In the genomic region with DNA sequence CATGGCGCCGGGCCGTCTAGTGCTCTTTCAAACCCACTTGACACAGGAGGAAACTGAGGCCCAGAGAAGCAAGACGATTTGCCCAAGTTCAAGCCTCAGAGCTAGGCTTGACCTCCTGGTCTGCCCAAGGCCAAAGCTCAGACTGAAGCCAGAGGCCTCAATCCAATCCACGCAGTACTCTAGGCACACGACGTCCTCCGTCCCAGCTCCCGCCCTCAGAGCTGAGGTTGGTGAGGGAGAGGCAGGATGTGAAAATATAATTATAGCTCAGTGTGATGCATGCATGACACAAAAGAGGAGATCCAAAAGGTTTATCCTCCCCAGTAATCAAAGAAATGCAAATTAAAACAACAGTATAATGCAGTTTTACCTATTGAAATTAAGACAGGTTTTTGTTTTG, we compare ENCODE assay signal across 14 cellular contexts. TPM values are rescaled to one million over a fixed set of nuclear protein-coding genes. Genes with fewer than 3 reads are reported as not detected.
DNase-seq lines count a peak whose midpoint lies in the region; ATAC-seq and TF ChIP-seq lines count a peak whose summit lies in the region.
"Had no signal": no experiment of that assay in that cellular context is flagged by ENCODE, and none has a peak within 500 bp of the region (broad histone marks: within the 10 kb centered on the region; RNA-seq: fewer than 3 reads in every experiment).

No MANE protein-coding gene starts in this region.

- BruUV-seq in OCI-LY7 (replicated peaks; lab: Mats Ljungman, UMichigan) = no TSS peak

- H3K4me2 ChIP-seq in OCI-LY7 (ENCODE audit: low read length) = peak overlapping the region; percentile 28; the same call in 1 of the 2 replicates

- peak overlapping the region in 3 of 5 experiments; percentile 41 to 95 (median 48) for H3K27ac Mint-ChIP-seq in brain
- no peak overlapping the region for H3K27ac Mint-ChIP-seq in stimulated activated memory B cell treated with anti-CD40 and anti-IgM and Interleukin-4, amounts not matched to agents 10 μg/mL and 1 μg/mL and 100 μg/mL, for 72 hours

- no peak for ATAC-seq in Right ventricle myocardium inferior
- no peak for ATAC-seq in left ventricle myocardium superior
- no peak for ATAC-seq in stimulated activated memory B cell treated with anti-CD40 and anti-IgM and Interleukin-4, amounts not matched to agents 10 μg/mL and 1 μg/mL and 100 μg/mL, for 72 hours
- no peak for ATAC-seq in GM19463 (IDR thresholded peaks at IDR 0.05; ENCODE audit: unreplicated experiment)

- H3K4me1 ChIP-seq in OCI-LY7 (ENCODE audit: insufficient read depth, low read length, poor library complexity, severe bottlenecking) (peaks cover 48% of the 10 kb centered on the region), spleen (peaks cover 0 to 32% (median 13%) of the 10 kb centered on the region in 6 donors)
- H3K4me1 ChIP-seq: Caco-2 had no signal

- peak overlapping the region; percentile 40 for H2AFZ ChIP-seq in OCI-LY7 (ENCODE audit: low read length)
- H2AFZ ChIP-seq: GM23248 had no signal

- H3K36me3 ChIP-seq in OCI-LY7 (ENCODE audit: insufficient read depth, low read length) (no peaks in the 10 kb centered on the region), spleen (no peaks in the 10 kb centered on the region)

- TF ChIP-seq POLR2A in spleen (IDR thresholded peaks at IDR 0.05) = no peak

- H3K79me2 ChIP-seq in OCI-LY7 (ENCODE audit: insufficient read depth, low read depth, low read length) = no peaks in the 10 kb centered on the region

- POLR2A ChIA-PET in OCI-LY7 (lab: Charles Lee) = interaction anchor here (0.9 kb wide), 1 partner anchor 10 kb away, joined by 3 read pairs; no protein-coding TSS in a partner anchor

- peaks cover 5% of the 10 kb centered on the region for H3K27me3 Mint-ChIP-seq in brain
- H3K27me3 Mint-ChIP-seq in stimulated activated memory B cell treated with anti-CD40 and anti-IgM and Interleukin-4, amounts not matched to agents 10 μg/mL and 1 μg/mL and 100 μg/mL, for 72 hours = peaks cover 49% of the 10 kb centered on the region

- no peak overlapping the region for H3K4me3 Mint-ChIP-seq in brain
- H3K4me3 Mint-ChIP-seq in stimulated activated memory B cell treated with anti-CD40 and anti-IgM and Interleukin-4, amounts not matched to agents 10 μg/mL and 1 μg/mL and 100 μg/mL, for 72 hours = no peak overlapping the region

- H3K4me3 ChIP-seq in OCI-LY7 (ENCODE audit: low read depth, low read length, poor library complexity, severe bottlenecking) = no peak overlapping the region
- H3K4me3 ChIP-seq in spleen = no peak overlapping the region
- H3K4me3 ChIP-seq: GM23248 had no signal

- peaks cover 0 to 47% (median 8%) of the 10 kb centered on the region in 7 donors for H3K27me3 ChIP-seq in spleen (replicated peaks in 1 of 7)

- WGBS in spleen, 5 donors = 86 to 89% (median 87%) methylated on average over 9 of the region's 9 CpGs

- CTCF ChIA-PET in OCI-LY7 (lab: Charles Lee; ENCODE audit: unreplicated experiment) = no interaction called here

- peak; percentile 26 for DNase-seq in Right ventricle myocardium inferior (ENCODE audit: missing footprints)
- DNase-seq in left ventricle myocardium superior = no peak
- no peak for DNase-seq in OCI-LY7 (ENCODE audit: low spot score)
- peak; percentile 27 for DNase-seq in spleen
- no peak for DNase-seq in RPMI8226
- DNase-seq: 8988T; C1 segment of cervical spinal cord; Caco-2; CD4-positive, CD25-positive, alpha-beta regulatory T cell; GM23248; HCEC 1CT had no signal

- no peaks in the 10 kb centered on the region for H4K20me1 ChIP-seq in OCI-LY7 (ENCODE audit: insufficient read depth, low read length)

- H3K9me3 Mint-ChIP-seq in brain = peaks cover 0 to 4% (median 3%) of the 10 kb centered on the region in 5 experiments
- H3K9me3 Mint-ChIP-seq in stimulated activated memory B cell treated with anti-CD40 and anti-IgM and Interleukin-4, amounts not matched to agents 10 μg/mL and 1 μg/mL and 100 μg/mL, for 72 hours = no peaks in the 10 kb centered on the region
- H3K9me3 Mint-ChIP-seq: CD4-positive, CD25-positive, alpha-beta regulatory T cell had no signal

- no peak for TF ChIP-seq CTCF in OCI-LY7 (conservative IDR thresholded peaks at IDR 0.05; ENCODE audit: low read length)
- no peak for TF ChIP-seq CTCF in brain (conservative IDR thresholded peaks at IDR 0.05)
- no peak for TF ChIP-seq CTCF in spleen (IDR thresholded peaks at IDR 0.05 in 8 of 11, conservative IDR thresholded peaks at IDR 0.05 in 3 of 11)

- intact Hi-C loops in Right ventricle myocardium inferior (cut with DNase I) = loop anchor here (10.0 kb wide), 1 partner anchor 215 kb away; no protein-coding TSS in a partner anchor
- intact Hi-C loops in left ventricle myocardium superior (cut with micrococcal nuclease) = loop anchor here (10.0 kb wide), 1 partner anchor 115 kb away; no protein-coding TSS in a partner anchor
- intact Hi-C loops in OCI-LY7 (cut with micrococcal nuclease; ENCODE audit: unreplicated experiment) = no loop called here
- intact Hi-C loops in spleen (cut with DNase I; ENCODE audit: low total_unique reads) = loop anchor here (10.0 kb wide), 1 partner anchor 55 kb away; no protein-coding TSS in a partner anchor

- H3K36me3 Mint-ChIP-seq in brain = no peaks in the 10 kb centered on the region
- H3K36me3 Mint-ChIP-seq in stimulated activated memory B cell treated with anti-CD40 and anti-IgM and Interleukin-4, amounts not matched to agents 10 μg/mL and 1 μg/mL and 100 μg/mL, for 72 hours = no peaks in the 10 kb centered on the region
- H3K36me3 Mint-ChIP-seq: CD4-positive, CD25-positive, alpha-beta regulatory T cell had no signal

- no peaks in the 10 kb centered on the region for H3K9me2 ChIP-seq in OCI-LY7 (ENCODE audit: insufficient read depth, low read length)

- H3K9me3 ChIP-seq in OCI-LY7 (ENCODE audit: low read length) = no peaks in the 10 kb centered on the region
- no peaks in the 10 kb centered on the region for H3K9me3 ChIP-seq in spleen
- H3K9me3 ChIP-seq: Caco-2 had no signal

- H3K27ac ChIP-seq in OCI-LY7 (ENCODE audit: low read depth, low read length, poor library complexity, severe bottlenecking) (no peak overlapping the region), spleen (no peak overlapping the region)
- H3K27ac ChIP-seq: GM23248 had no signal

- peaks cover 92% of the 10 kb centered on the region for H3K4me1 Mint-ChIP-seq in brain
- H3K4me1 Mint-ChIP-seq in stimulated activated memory B cell treated with anti-CD40 and anti-IgM and Interleukin-4, amounts not matched to agents 10 μg/mL and 1 μg/mL and 100 μg/mL, for 72 hours = peaks cover 9% of the 10 kb centered on the region
- H3K4me1 Mint-ChIP-seq: CD4-positive, CD25-positive, alpha-beta regulatory T cell had no signal

RNA-seq across cellular contexts. Expression of a gene that starts 15.5 kb away (rescaled TPM):
- 16.1 TPM for total RNA-seq in Right ventricle myocardium inferior
- 10.0 TPM for total RNA-seq in left ventricle myocardium superior
- 4.0 and 4.1 TPM in 2 replicates for total RNA-seq in OCI-LY7 (2014; rRNA removed; shearing (Covaris generic))
- total RNA-seq in OCI-LY7 (2022) = 11.4 and 11.5 TPM in 2 replicates
- 67.9 TPM for polyA plus RNA-seq in brain (ENCODE audit: insufficient read depth, low read depth, low replicate concordance)
- total RNA-seq in spleen = 1 to 10 TPM in 5 of 7 donors, under 1 TPM in 2; 0.82 to 5.1 (median 2.7) TPM
- polyA plus RNA-seq in spleen = 1 to 10 TPM in 1 of 3 donors, under 1 TPM in 2; 0.52 to 1.4 (median 0.57) TPM

RNA-seq across cellular contexts. Expression of a gene that starts 36.1 kb away (rescaled TPM):
- total RNA-seq in Right ventricle myocardium inferior = not detected
- not detected for total RNA-seq in left ventricle myocardium superior
- 0.60 and 0.85 TPM in 2 replicates for total RNA-seq in OCI-LY7 (2014; rRNA removed; shearing (Covaris generic))
- 1.0 and 1.1 TPM in 2 replicates for total RNA-seq in OCI-LY7 (2022)
- 1.7 TPM for polyA plus RNA-seq in brain (ENCODE audit: insufficient read depth, low read depth, low replicate concordance)
- 1 to 10 TPM; 1.2 to 5.0 (median 4.1) TPM for total RNA-seq in spleen
- 1 to 10 TPM in 2 of 3 donors, under 1 TPM in 1; 0.74 to 2.0 (median 1.4) TPM for polyA plus RNA-seq in spleen
- polyA plus RNA-seq: CD4-positive, CD25-positive, alpha-beta regulatory T cell had no signal

Comparison
In these comparisons a context has a peak if more than half of its experiments do, and no peak if none do; other contexts are left out.
1. DNase-seq: peak in Right ventricle myocardium inferior (single experiment) and spleen (single experiment); none in left ventricle myocardium superior (single experiment), OCI-LY7 (single experiment) and RPMI8226 (single experiment).